15 cellular contexts compared by ENCODE assay signal in genomic region chr5:132484876-132485640, GRCh38. TPM values are rescaled to one million over a fixed set of nuclear protein-coding genes. Genes with fewer than 3 reads are reported as not detected.
DNase-seq lines count a peak whose midpoint lies in the region; ATAC-seq, FAIRE-seq and TF ChIP-seq lines count a peak whose summit lies in the region.
"Not testable (repeated sequence)": the region's sequence is repeated elsewhere in the genome, so short reads cannot be mapped to it uniquely, and the experiment has no call there.
"Had no signal": no experiment of that assay in that cellular context is flagged by ENCODE, and none has a peak within 500 bp of the region (broad histone marks: within the 10 kb centered on the region; RNA-seq: fewer than 3 reads in every experiment).

No MANE protein-coding gene starts in this region.

- not testable (repeated sequence) for H3K79me1 ChIP-seq in H9 (ENCODE audit: insufficient read depth, low read depth, low read length, poor library complexity, severe bottlenecking)

- not testable (repeated sequence) for H3K9me3 ChIP-seq in H9 (ENCODE audit: control insufficient read depth, low read depth, low read length); GM12878 (replicated peaks; ENCODE audit: control insufficient read depth, insufficient read depth, low read length); uterus

- ATAC-seq in activated T-cell treated with anti-CD3 and anti-CD28 coated beads, Interleukin-2, amount 50 U/mL, for 72 hours (replicated peaks in 1 of 2); GM12878; left cardiac atrium; naive thymus-derived CD8-positive, alpha-beta T cell; stimulated activated effector memory CD8-positive, alpha-beta T cell treated with anti-CD3 and anti-CD28 coated beads, Interleukin-12 subunit alpha, Interleukin-12 subunit beta, amount 100 ng/mL, for 72 hours: not testable (repeated sequence)

- POLR2A ChIA-PET in GM12878 (lab: Charles Lee) = interaction anchor here (1.6 to 24.5 kb wide), 5 partner anchors 11 to 58 kb away, joined by 4 to 389 read pairs (median 7); no protein-coding TSS in a partner anchor
- POLR2A ChIA-PET in naive thymus-derived CD8-positive, alpha-beta T cell (lab: Charles Lee) = interaction anchor here (0.9 to 23.2 kb wide), 6 partner anchors 11 to 65 kb away, joined by 4 to 648 read pairs (median 8); no protein-coding TSS in a partner anchor

- in situ Hi-C loops in GM12878 (cut with MboI) = not testable (repeated sequence)

- H4K5ac ChIP-seq in H9 (ENCODE audit: insufficient read length, low read depth, low read length) = not testable (repeated sequence)

- H3K9ac ChIP-seq in H9 (ENCODE audit: extremely low read depth, insufficient read length, low read length) = not testable (repeated sequence)
- H3K9ac ChIP-seq in GM12878 (ENCODE audit: control insufficient read depth, insufficient read depth, low read length) = peak overlapping the region; percentile 46; the same call in 1 of the 2 replicates

- not testable (repeated sequence) for H3K27me3 ChIP-seq in H9 (ENCODE audit: insufficient read depth, low read length); GM12878 (replicated peaks in 1 of 2; ENCODE audit: control insufficient read depth in 2 of 2, insufficient read depth in 2 of 2, low read length in 1 of 2); uterus

- TF ChIP-seq CTCF in H9 (conservative IDR thresholded peaks at IDR 0.05); GM12878 (IDR thresholded peaks at IDR 0.05 in 2 of 3, conservative IDR thresholded peaks at IDR 0.05 in 1 of 3; ENCODE audit: control insufficient read depth in 2 of 3, extremely low read depth in 1 of 3, insufficient read depth in 1 of 3, low read depth in 3 of 3, low read length in 3 of 3); uterus (IDR thresholded peaks at IDR 0.05): not testable (repeated sequence)

- H3K4me3 Mint-ChIP-seq in H9 = not testable (repeated sequence)
- peak overlapping the region in 1 of 2 donors; percentile 95 for H3K4me3 Mint-ChIP-seq in activated T-cell treated with anti-CD3 and anti-CD28 coated beads, Interleukin-2, amount 50 U/mL, for 72 hours
- peak overlapping the region; percentile 69 to 97 (median 95) for H3K4me3 Mint-ChIP-seq in naive thymus-derived CD8-positive, alpha-beta T cell
- H3K4me3 Mint-ChIP-seq in stimulated activated effector memory CD8-positive, alpha-beta T cell treated with anti-CD3 and anti-CD28 coated beads, Interleukin-12 subunit alpha, Interleukin-12 subunit beta, amount 100 ng/mL, for 72 hours = peak overlapping the region; percentile 92

- intact Hi-C loops in GM12878 (cut with micrococcal nuclease; ENCODE audit: unreplicated experiment); left cardiac atrium (cut with DNase I): not testable (repeated sequence)
- intact Hi-C loops in uterus (cut with DNase I; ENCODE audit: low total_unique reads) = loop anchor here (5.0 kb wide), 1 partner anchor 63 kb away; no protein-coding TSS in a partner anchor

- WGBS in H9 (ENCODE audit: extremely low coverage, insufficient read length, low lambda C conversion rate) = no CpG with 5 or more reads among the region's 12 CpGs
- 80% methylated on average over 12 of the region's 12 CpGs for WGBS in GM12878 (ENCODE audit: insufficient coverage, insufficient replicate concordance, low lambda C conversion rate, missing lambda C conversion rate)

- not testable (repeated sequence) for H3K27ac ChIP-seq in H9 (ENCODE audit: insufficient read length, low read depth, low read length); GM12878 (ENCODE audit: control insufficient read depth, insufficient read depth); uterus

- H4K20me1 ChIP-seq in H9 (ENCODE audit: control insufficient read depth, insufficient read depth, insufficient read length) = not testable (repeated sequence)
- H4K20me1 ChIP-seq in GM12878 (ENCODE audit: control insufficient read depth, insufficient read depth) = peaks cover 39% of the 10 kb centered on the region

- H3T11ph ChIP-seq in H9 (ENCODE audit: low read length) = not testable (repeated sequence)

- DNase-seq in H9 (peak; percentile 12), left cardiac atrium (peak; percentile 13), uterus (peak; percentile 11 to 14)
- DNase-seq in activated CD4-positive, alpha-beta T cell treated with anti-CD3 and anti-CD28 coated beads for 48 hours = peak; percentile 18
- DNase-seq in activated T-cell treated with anti-CD3 and anti-CD28 coated beads, Interleukin-2, amount 50 U/mL, for 72 hours; GM12878 (ENCODE audit: low read depth, low spot score); stimulated activated effector memory CD8-positive, alpha-beta T cell treated with anti-CD3 and anti-CD28 coated beads, Interleukin-12 subunit alpha, Interleukin-12 subunit beta, amount 100 ng/mL, for 72 hours (ENCODE audit: low spot score in 2 of 2): not testable (repeated sequence)
- peak in 1 of 10 donors; percentile 8 for DNase-seq in naive thymus-derived CD8-positive, alpha-beta T cell

- TF ChIP-seq POLR2A in GM12878 (IDR thresholded peaks at IDR 0.05; ENCODE audit: low read depth, low read length) = peak; percentile 24; the same call in 1 of the 2 replicates
- TF ChIP-seq POLR2A in uterus (IDR thresholded peaks at IDR 0.05) = not testable (repeated sequence)

- peaks cover 48 to 54% of the 10 kb centered on the region in 2 experiments for H3K36me3 ChIP-seq in GM12878 (ENCODE audit: control insufficient read depth in 2 of 2, insufficient read depth in 2 of 2, low read length in 1 of 2)
- not testable (repeated sequence) for H3K36me3 ChIP-seq in uterus

- H3K23ac ChIP-seq in H9 (ENCODE audit: insufficient read length, low read depth, low read length) = not testable (repeated sequence)

- peaks cover 6 to 10% of the 10 kb centered on the region in 2 experiments; a peak in 1 of 4 replicates for H3K4me1 Mint-ChIP-seq in H9
- H3K4me1 Mint-ChIP-seq in activated T-cell treated with anti-CD3 and anti-CD28 coated beads, Interleukin-2, amount 50 U/mL, for 72 hours (ENCODE audit: low read depth) = peaks cover 83% of the 10 kb centered on the region
- peaks cover 42 to 82% (median 72%) of the 10 kb centered on the region in 4 donors for H3K4me1 Mint-ChIP-seq in naive thymus-derived CD8-positive, alpha-beta T cell
- peaks cover 80% of the 10 kb centered on the region for H3K4me1 Mint-ChIP-seq in stimulated activated effector memory CD8-positive, alpha-beta T cell treated with anti-CD3 and anti-CD28 coated beads, Interleukin-12 subunit alpha, Interleukin-12 subunit beta, amount 100 ng/mL, for 72 hours

- H3K9me3 Mint-ChIP-seq in H9; activated T-cell treated with anti-CD3 and anti-CD28 coated beads, Interleukin-2, amount 50 U/mL, for 72 hours; naive thymus-derived CD8-positive, alpha-beta T cell; stimulated activated effector memory CD8-positive, alpha-beta T cell treated with anti-CD3 and anti-CD28 coated beads, Interleukin-12 subunit alpha, Interleukin-12 subunit beta, amount 100 ng/mL, for 72 hours: not testable (repeated sequence)

- H4K91ac ChIP-seq in H9 (ENCODE audit: insufficient read length, low read depth, low read length) = not testable (repeated sequence)

- H3K27me3 Mint-ChIP-seq in H9 (ENCODE audit: low read depth); activated T-cell treated with anti-CD3 and anti-CD28 coated beads, Interleukin-2, amount 50 U/mL, for 72 hours (ENCODE audit: low read depth); naive thymus-derived CD8-positive, alpha-beta T cell: not testable (repeated sequence)

- not testable (repeated sequence) for H3K56ac ChIP-seq in H9 (ENCODE audit: insufficient read length, low read depth, low read length)

- not testable (repeated sequence) for H2BK20ac ChIP-seq in H9 (ENCODE audit: low read depth, low read length, poor library complexity, severe bottlenecking)

- H2BK120ac ChIP-seq in H9 (ENCODE audit: low read depth, low read length, poor library complexity, severe bottlenecking) = not testable (repeated sequence)

- H3K14ac ChIP-seq in H9 (ENCODE audit: insufficient read depth, low read length) = not testable (repeated sequence)

- H3K4ac ChIP-seq in H9 (ENCODE audit: low read depth, low read length) = not testable (repeated sequence)

- H3K18ac ChIP-seq in H9 (ENCODE audit: insufficient read length, low read depth, low read length) = not testable (repeated sequence)

- H2AK5ac ChIP-seq in H9 (ENCODE audit: insufficient read length, low read length) = not testable (repeated sequence)

- H3K23me2 ChIP-seq in H9 (ENCODE audit: insufficient read length, low read depth, low read length, poor library complexity, severe bottlenecking) = not testable (repeated sequence)

- H3K4me2 ChIP-seq in H9 (ENCODE audit: insufficient read depth, insufficient read length, low read length) = not testable (repeated sequence)
- H3K4me2 ChIP-seq in GM12878 (ENCODE audit: control insufficient read depth, insufficient read depth) = peak overlapping the region; percentile 95

- H3K4me1 ChIP-seq in H9 (ENCODE audit: insufficient read depth, low read length); uterus: not testable (repeated sequence)
- H3K4me1 ChIP-seq in GM12878 (ENCODE audit: control insufficient read depth, insufficient read depth, low read length) = peaks cover 37% of the 10 kb centered on the region

- not testable (repeated sequence) for H2AFZ ChIP-seq in H9 (ENCODE audit: low read length); GM12878 (ENCODE audit: control insufficient read depth, low read depth, low read length)

- not testable (repeated sequence) for H2BK5ac ChIP-seq in H9 (ENCODE audit: insufficient read length, low read length)

- CTCF ChIA-PET in GM12878 (lab: Yijun Ruan, JAX) = interaction anchor here (0.7 to 2.7 kb wide), 9 partner anchors 11 to 64 kb away, joined by 3 to 7 read pairs (median 4); no protein-coding TSS in a partner anchor

- not testable (repeated sequence) for H3K79me2 ChIP-seq in H9 (ENCODE audit: insufficient read depth, low read length)
- peaks cover 60% of the 10 kb centered on the region for H3K79me2 ChIP-seq in GM12878 (ENCODE audit: control insufficient read depth, insufficient read depth, low read length)

- not testable (repeated sequence) for TF ChIP-seq EP300 in GM12878 (IDR thresholded peaks at IDR 0.05; ENCODE audit: borderline replicate concordance in 1 of 2, control insufficient read depth in 1 of 2, low read depth in 2 of 2, low read length in 2 of 2)

- RAD21 ChIA-PET in GM12878 (lab: Charles Lee; ENCODE audit: unreplicated experiment) = interaction anchor here (1.1 to 27.2 kb wide), 5 partner anchors 14 to 64 kb away, joined by 3 to 453 read pairs (median 25); no protein-coding TSS in a partner anchor

- not testable (repeated sequence) for BruUV-seq in GM12878 (replicated peaks; lab: Mats Ljungman, UMichigan)

- FAIRE-seq in GM12878 (lab: Jason Lieb, UNC) = not testable (repeated sequence)

- not testable (repeated sequence) for H4K8ac ChIP-seq in H9 (replicated peaks; ENCODE audit: insufficient read length, low read depth, low read length)

- SMC1A ChIA-PET in GM12878 (lab: Charles Lee; ENCODE audit: uncharacterized antibody, unreplicated experiment) = interaction anchor here (1.1 to 8.5 kb wide), 8 partner anchors 19 to 98 kb away, joined by 3 to 85 read pairs (median 8); no protein-coding TSS in a partner anchor

- H3K27ac Mint-ChIP-seq in H9 = not testable (repeated sequence)
- peak overlapping the region; percentile 94 for H3K27ac Mint-ChIP-seq in activated T-cell treated with anti-CD3 and anti-CD28 coated beads, Interleukin-2, amount 50 U/mL, for 72 hours
- peak overlapping the region; percentile 83 to 98 (median 95) for H3K27ac Mint-ChIP-seq in naive thymus-derived CD8-positive, alpha-beta T cell
- H3K27ac Mint-ChIP-seq in stimulated activated effector memory CD8-positive, alpha-beta T cell treated with anti-CD3 and anti-CD28 coated beads, Interleukin-12 subunit alpha, Interleukin-12 subunit beta, amount 100 ng/mL, for 72 hours = peak overlapping the region; percentile 97

- TF ChIP-seq RAD21 in GM12878 (IDR thresholded peaks at IDR 0.05; ENCODE audit: insufficient read depth, low read depth, low read length) = not testable (repeated sequence)

- peaks cover 17 to 37% (median 32%) of the 10 kb centered on the region in 3 experiments for H3K36me3 Mint-ChIP-seq in H9 (ENCODE audit: insufficient read depth in 1 of 3, low read depth in 3 of 3)
- H3K36me3 Mint-ChIP-seq in activated T-cell treated with anti-CD3 and anti-CD28 coated beads, Interleukin-2, amount 50 U/mL, for 72 hours (ENCODE audit: insufficient read depth in 2 of 2) = peaks cover 45 to 58% of the 10 kb centered on the region in 2 donors
- peaks cover 0 to 89% (median 48%) of the 10 kb centered on the region in 3 donors for H3K36me3 Mint-ChIP-seq in naive thymus-derived CD8-positive, alpha-beta T cell
- H3K36me3 Mint-ChIP-seq in stimulated activated effector memory CD8-positive, alpha-beta T cell treated with anti-CD3 and anti-CD28 coated beads, Interleukin-12 subunit alpha, Interleukin-12 subunit beta, amount 100 ng/mL, for 72 hours = peaks cover 100% of the 10 kb centered on the region

- 0 out of 2 replicates have a peak overlapping the region, but pooled peaks have one; percentile 98 for H3K4me3 ChIP-seq in GM12878
- H3K4me3 ChIP-seq in uterus = not testable (repeated sequence)

- not testable (repeated sequence) for H2BK15ac ChIP-seq in H9 (ENCODE audit: low read depth, low read length)

- H2BK12ac ChIP-seq in H9 (ENCODE audit: insufficient read length, low read depth, low read length) = not testable (repeated sequence)

RNA-seq across cellular contexts. Expression of gene IRF1, which starts 5.5 kb away (rescaled TPM):
- total RNA-seq in H9 (2021) (7.2 and 8.7 TPM in 2 replicates), GM12878 (2014; rRNA removed) (29.9 and 30.5 TPM in 2 replicates), GM12878 (2014; rRNA removed; fragmentation: Illumina TruSeq; extraction: Trizol) (41.9 and 45.3 TPM in 2 replicates), GM12878 (2021) (68.0 and 74.1 TPM in 2 replicates), left cardiac atrium (10 to 100 TPM; 11.8 to 21.4 TPM), uterus (100 to 1,000 TPM in 1 of 4 donors, 10 to 100 TPM in 2, 1 to 10 TPM in 1; 3.8 to 110 (median 25.7) TPM)
- 100 to 1,000 TPM; 212 to 226 TPM for total RNA-seq in activated T-cell treated with anti-CD3 and anti-CD28 coated beads, Interleukin-2, amount 50 U/mL, for 72 hours
- 216 and 219 TPM in 2 replicates for total RNA-seq in GM12878 (2013; cell fraction: nucleolus; rRNA removed)
- 19.0 TPM for polyA plus RNA-seq in GM12878 (2011; ENCODE audit: low read depth)
- polyA plus RNA-seq in GM12878 (2011; rRNA removed) (37.5 and 50.7 TPM in 2 replicates), GM12878 (2014; fragmentation: Illumina TruSeq; extraction: Trizol) (45.9 and 48.6 TPM in 2 replicates), GM12878 (2014; fragmentation: Nextera tagmentation; extraction: Ambion mirVana) (10 to 100 TPM in 1 of 2 experiments, 1 to 10 TPM in 1; 6.9 to 14.0 TPM), GM12878 (2014; rRNA removed) (55.9 and 56.1 TPM in 2 replicates), GM12878 (2016; fragmentation: Nextera tagmentation; extraction: Ambion mirVana) (10 to 100 TPM; 62.1 to 65.0 TPM)
- 60.7 and 77.3 TPM in 2 replicates for polyA plus RNA-seq in GM12878 (2011; cell fraction: cytosol; rRNA removed)
- 156 and 160 TPM in 2 replicates for polyA plus RNA-seq in GM12878 (2011; cell fraction: nucleus; rRNA removed)
- 32.8 and 47.6 TPM in 2 replicates for polyA plus RNA-seq in GM12878 (2012)
- 171 and 202 TPM in 2 replicates for polyA minus RNA-seq in GM12878 (2011; rRNA and poly(A)+ RNA removed)
- 47.0 and 51.0 TPM in 2 replicates for polyA minus RNA-seq in GM12878 (2011; cell fraction: cytosol; rRNA and poly(A)+ RNA removed)
- polyA minus RNA-seq in GM12878 (2011; cell fraction: nucleus; rRNA and poly(A)+ RNA removed) = 234 and 331 TPM in 2 replicates
- 100 to 1,000 TPM; 116 to 127 TPM for total RNA-seq in naive thymus-derived CD8-positive, alpha-beta T cell
- polyA plus RNA-seq in naive thymus-derived CD8-positive, alpha-beta T cell = 100 to 1,000 TPM; 108 to 218 (median 141) TPM

RNA-seq across cellular contexts. Expression of gene IL5, which starts 58.3 kb away (rescaled TPM):
- total RNA-seq in H9 (2021) = not detected in 2 replicates
- 1 to 10 TPM; 1.3 to 2.1 TPM for total RNA-seq in activated T-cell treated with anti-CD3 and anti-CD28 coated beads, Interleukin-2, amount 50 U/mL, for 72 hours
- total RNA-seq in GM12878 (2013; cell fraction: nucleolus; rRNA removed) = not detected in 2 replicates
- total RNA-seq in GM12878 (2014; rRNA removed) = not detected in 2 replicates
- total RNA-seq in GM12878 (2014; rRNA removed; fragmentation: Illumina TruSeq; extraction: Trizol) = not detected in 2 replicates
- total RNA-seq in GM12878 (2021) = not detected in 2 replicates
- not detected for polyA plus RNA-seq in GM12878 (2011; ENCODE audit: low read depth)
- not detected in 2 replicates for polyA plus RNA-seq in GM12878 (2011; rRNA removed)
- polyA plus RNA-seq in GM12878 (2011; cell fraction: cytosol; rRNA removed) = not detected in 2 replicates
- not detected in 2 replicates for polyA plus RNA-seq in GM12878 (2011; cell fraction: nucleus; rRNA removed)
- not detected in 2 replicates for polyA plus RNA-seq in GM12878 (2012)
- not detected in 2 replicates for polyA plus RNA-seq in GM12878 (2014; fragmentation: Illumina TruSeq; extraction: Trizol)
- not detected for polyA plus RNA-seq in GM12878 (2014; fragmentation: Nextera tagmentation; extraction: Ambion mirVana)
- polyA plus RNA-seq in GM12878 (2014; rRNA removed) = not detected in 2 replicates
- polyA plus RNA-seq in GM12878 (2016; fragmentation: Nextera tagmentation; extraction: Ambion mirVana) = not detected
- polyA minus RNA-seq in GM12878 (2011; rRNA and poly(A)+ RNA removed) = not detected in 2 replicates
- polyA minus RNA-seq in GM12878 (2011; cell fraction: cytosol; rRNA and poly(A)+ RNA removed) = not detected in 2 replicates
- not detected in 2 replicates for polyA minus RNA-seq in GM12878 (2011; cell fraction: nucleus; rRNA and poly(A)+ RNA removed)
- total RNA-seq in left cardiac atrium = not detected
- not detected for total RNA-seq in naive thymus-derived CD8-positive, alpha-beta T cell
- not detected for polyA plus RNA-seq in naive thymus-derived CD8-positive, alpha-beta T cell
- not detected for total RNA-seq in uterus
- total RNA-seq: adrenal gland, endothelial cell of umbilical vein, fibroblast of villous mesenchyme, lung microvascular endothelial cell, RPMI7951, skeletal muscle tissue had no signal
- polyA plus RNA-seq: adrenal gland, endothelial cell of umbilical vein, SK-N-SH had no signal
